In genomic region chr5:96975656-96976055, GRCh38 we compare ENCODE assay signal across 27 cellular contexts.
"Had no signal": no experiment of that assay in that cellular context is flagged by ENCODE, and none has a peak within 500 bp of the region (broad histone marks: within the 10 kb centered on the region; RNA-seq: fewer than 3 reads in every experiment).

No MANE protein-coding gene starts in this region.

- H3K4me1 ChIP-seq: thyroid gland had no signal

- H3K4me3 ChIP-seq: heart left ventricle, pancreas, psoas muscle, right atrium auricular region, thyroid gland had no signal

- H3K36me3 ChIP-seq: pancreas, thyroid gland had no signal

- H3K27me3 ChIP-seq: heart left ventricle, neutrophil, pancreas, right atrium auricular region, thyroid gland had no signal

- H3K27ac Mint-ChIP-seq: activated T-cell treated with anti-CD3 and anti-CD28 coated beads, Interleukin-2, amount 50 U/mL, for 24 hours; activated T-helper 17 cell treated with anti-CD3 and anti-CD28 coated beads, Interleukin-2, amount 50 U/mL, for 72 hours; mesothelial cell of epicardium; WTC11 had no signal

- H3K27ac ChIP-seq: heart left ventricle, neutrophil, pancreas, psoas muscle, right atrium auricular region, thyroid gland had no signal

- H3K27me3 Mint-ChIP-seq: activated naive CD8-positive, alpha-beta T cell; activated T-cell treated with anti-CD3 and anti-CD28 coated beads, Interleukin-2, amount 50 U/mL, for 24 hours; activated T-helper 17 cell treated with anti-CD3 and anti-CD28 coated beads, Interleukin-2, amount 50 U/mL, for 72 hours; naive thymus-derived CD8-positive, alpha-beta T cell had no signal

- H3K9me3 Mint-ChIP-seq: activated T-cell treated with anti-CD3 and anti-CD28 coated beads, Interleukin-2, amount 50 U/mL, for 24 hours; activated T-helper 17 cell treated with anti-CD3 and anti-CD28 coated beads, Interleukin-2, amount 50 U/mL, for 72 hours; mesothelial cell of epicardium; naive thymus-derived CD8-positive, alpha-beta T cell; WTC11 had no signal

- ATAC-seq: activated T-helper 17 cell treated with anti-CD3 and anti-CD28 coated beads, Interleukin-2, amount 50 U/mL, for 72 hours; heart left ventricle; left lobe of liver; naive thymus-derived CD8-positive, alpha-beta T cell; pancreas; psoas muscle; stimulated activated naive CD8-positive, alpha-beta T cell treated with anti-CD3 and anti-CD28 coated beads, Interleukin-15, Interleukin-2, amounts not matched to agents 100 U/mL and 50 U/mL, for 24 hours; WTC11 had no signal

- H3K4me3 Mint-ChIP-seq: activated T-cell treated with anti-CD3 and anti-CD28 coated beads, Interleukin-2, amount 50 U/mL, for 24 hours; mesothelial cell of epicardium; WTC11 had no signal

- DNase-seq: activated CD4-positive, alpha-beta T cell treated with anti-CD3 and anti-CD28 coated beads, Interleukin-2, amount 50 U/mL, for 4 hours; activated CD8-positive, alpha-beta memory T cell treated with anti-CD3 and anti-CD28 coated beads for 24 hours; activated CD8-positive, alpha-beta memory T cell treated with anti-CD3 and anti-CD28 coated beads, Interleukin-2, amount 50 U/mL, for 4 hours; activated T-cell treated with anti-CD3 and anti-CD28 coated beads, Interleukin-2, amount 50 U/mL, for 24 hours; central memory CD4-positive, alpha-beta T cell; dermis blood vessel endothelial cell; effector CD8-positive, alpha-beta T cell; erythroblast; islet precursor cell; naive thymus-derived CD8-positive, alpha-beta T cell; pancreas; psoas muscle; stimulated activated CD4-positive, alpha-beta T cell treated with anti-CD3 and anti-CD28 coated beads, Interleukin-12 subunit alpha, Interleukin-12 subunit beta, amount 100 ng/mL, for 4 hours; stimulated activated CD4-positive, alpha-beta T cell treated with anti-CD3 and anti-CD28 coated beads, Interleukin-4, amount 100 ng/mL, for 4 hours; stimulated activated naive CD8-positive, alpha-beta T cell treated with anti-CD3 and anti-CD28 coated beads, Interleukin-15, Interleukin-2, amounts not matched to agents 100 U/mL and 50 U/mL, for 24 hours; substantia nigra; T-helper 1 cell had no signal

- FAIRE-seq: astrocyte, pancreas had no signal

- H3K9me3 ChIP-seq: heart left ventricle, neutrophil, pancreas, psoas muscle, right atrium auricular region, thyroid gland had no signal
